Comparison of ENCODE assay signal across 7 cellular contexts in the genomic region with DNA sequence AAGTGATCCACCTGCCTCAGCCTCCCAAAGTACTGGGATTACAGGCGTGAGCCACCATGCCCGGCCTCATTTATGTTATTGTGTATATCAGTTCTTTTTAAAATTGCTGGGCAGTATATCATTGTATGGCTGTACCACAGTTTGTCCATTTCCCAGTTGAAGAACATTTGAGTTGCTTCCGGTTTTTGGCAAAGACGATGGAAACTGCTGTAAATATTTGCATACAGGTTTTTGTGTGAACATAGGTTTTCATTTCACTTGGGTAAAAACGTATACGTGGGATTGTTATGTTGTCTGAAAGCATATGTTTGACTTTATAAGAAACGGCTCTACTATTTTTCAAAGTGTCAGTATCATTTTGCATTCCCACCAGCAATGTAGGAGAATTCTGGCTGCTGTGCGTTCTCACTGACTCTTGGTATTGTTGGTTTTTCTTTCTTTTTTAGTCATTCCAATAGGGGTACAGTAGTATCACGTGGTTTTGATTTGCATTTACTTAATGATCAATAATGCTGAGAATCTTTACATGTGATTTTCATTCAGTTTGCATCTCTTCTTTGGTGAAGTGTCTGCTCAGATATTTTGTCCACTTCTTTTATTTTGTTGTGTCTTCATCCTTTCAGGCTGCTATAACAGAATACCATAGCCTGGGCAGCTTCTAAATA.
"Had no signal": no experiment of that assay in that cellular context is flagged by ENCODE, and none has a peak within 500 bp of the region (broad histone marks: within the 10 kb centered on the region; RNA-seq: fewer than 3 reads in every experiment).

No MANE protein-coding gene starts in this region.

- FAIRE-seq: H1, H54, HTR-8/SVneo had no signal

- H3K4me2 ChIP-seq: GM23338 had no signal

- DNase-seq: H9, HCEC 1CT, KG1 had no signal

- H3K4me3 ChIP-seq: GM23338 had no signal

- ATAC-seq: GM23338 had no signal

- H2AFZ ChIP-seq: GM23338 had no signal
